ENCODE assay signal across 8 cellular contexts in the genomic region with DNA sequence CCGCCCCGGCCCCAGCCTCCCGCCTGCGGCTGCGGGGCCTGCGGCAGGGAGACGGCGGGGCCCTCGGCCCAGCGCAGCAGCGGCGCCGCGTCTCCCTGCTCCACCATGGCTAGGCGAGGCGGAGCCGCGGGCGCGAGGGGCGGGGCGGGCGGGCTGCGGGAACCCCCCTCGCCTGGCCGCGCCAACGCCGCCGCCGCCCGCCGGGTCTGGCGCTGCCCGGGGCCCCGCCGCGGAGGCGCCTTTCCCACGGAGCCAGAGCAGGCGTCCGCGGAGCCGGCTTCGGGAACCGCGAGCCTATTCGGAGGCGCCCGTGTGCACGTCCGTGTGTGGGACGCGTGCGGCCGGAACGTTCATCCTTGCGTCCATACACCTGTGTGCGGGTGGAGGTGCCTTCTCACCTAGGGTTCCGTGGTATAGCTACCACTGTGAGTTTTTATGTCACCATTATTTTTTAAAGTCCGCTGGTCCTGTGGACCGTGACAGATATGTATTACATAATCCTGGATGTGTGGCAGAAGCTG. TPM values are rescaled to one million over a fixed set of nuclear protein-coding genes. Genes with fewer than 3 reads are reported as not detected.
DNase-seq lines count a peak whose midpoint lies in the region; ATAC-seq and TF ChIP-seq lines count a peak whose summit lies in the region.

A gene with protein sequence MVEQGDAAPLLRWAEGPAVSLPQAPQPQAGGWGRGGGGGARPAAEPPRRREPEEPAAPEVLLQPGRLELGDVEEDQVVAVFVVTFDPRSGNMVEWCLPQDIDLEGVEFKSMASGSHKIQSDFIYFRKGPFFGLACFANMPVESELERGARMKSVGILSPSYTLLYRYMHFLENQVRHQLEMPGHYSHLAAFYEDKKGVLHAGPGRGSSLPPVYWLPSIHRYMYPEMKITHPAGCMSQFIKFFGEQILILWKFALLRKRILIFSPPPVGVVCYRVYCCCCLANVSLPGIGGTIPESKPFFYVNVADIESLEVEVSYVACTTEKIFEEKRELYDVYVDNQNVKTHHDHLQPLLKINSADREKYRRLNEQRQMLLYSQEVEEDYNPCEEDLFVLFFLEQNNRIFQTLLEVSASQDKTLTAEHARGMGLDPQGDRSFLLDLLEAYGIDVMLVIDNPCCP (minus strand): TSS at position 120 of the 521 bp plus-strand sequence. CDS start 13 bp downstream, at position 107.

- H3K27ac Mint-ChIP-seq in activated T-helper 1 cell treated with anti-CD3 and anti-CD28 coated beads, Interleukin-12 subunit alpha, Interleukin-12 subunit beta, Interleukin-2, Interleukin-4 antibody, amounts not matched to agents 30 ng/mL and 10 ng/mL and 1 ng/mL, durations not matched to agents 14 hours and 24 hours and 36 hours: peak within 1 kb of the TSS; percentile 61
- peak within 1 kb of the TSS; percentile 40 for H3K27ac Mint-ChIP-seq in neural crest cell (ENCODE audit: unreplicated experiment)

- H3K4me1 Mint-ChIP-seq in activated T-helper 1 cell treated with anti-CD3 and anti-CD28 coated beads, Interleukin-12 subunit alpha, Interleukin-12 subunit beta, Interleukin-2, Interleukin-4 antibody, amounts not matched to agents 30 ng/mL and 10 ng/mL and 1 ng/mL, durations not matched to agents 14 hours and 24 hours and 36 hours (ENCODE audit: low read depth): peaks cover 43% of the 10 kb centered on the region
- H3K4me1 Mint-ChIP-seq in neural crest cell: peaks cover 17% of the 10 kb centered on the region

- TF ChIP-seq CTCF in AG04449 (IDR thresholded peaks at IDR 0.05; ENCODE audit: insufficient read depth, low read length, missing control alignments) (no peak), fibroblast of villous mesenchyme (IDR thresholded peaks at IDR 0.05; ENCODE audit: insufficient read depth, low read depth, low read length) (no peak), neural crest cell (conservative IDR thresholded peaks at IDR 0.05) (no peak), suprapubic skin (IDR thresholded peaks at IDR 0.05) (no peak)

- TF ChIP-seq POLR2A in GM18526 (IDR thresholded peaks at IDR 0.05; ENCODE audit: extremely low read depth, insufficient read length) (peak; percentile 43), suprapubic skin (IDR thresholded peaks at IDR 0.05) (no peak)

- no peaks in the 10 kb centered on the region for H3K9me3 ChIP-seq in NT2/D1 (ENCODE audit: insufficient read depth, low read length)
- no peaks in the 10 kb centered on the region for H3K9me3 ChIP-seq in suprapubic skin

- H3K4me1 ChIP-seq in NT2/D1 (ENCODE audit: insufficient read depth, insufficient read length) (no peaks in the 10 kb centered on the region), suprapubic skin (peaks cover 43% of the 10 kb centered on the region)

- peak within 1 kb of the TSS; percentile 68 for H3K4me3 ChIP-seq in AG04449 (ENCODE audit: low read depth, low read length)
- H3K4me3 ChIP-seq in NT2/D1 (ENCODE audit: insufficient read length, low read depth): peak within 1 kb of the TSS; percentile 62
- peak within 1 kb of the TSS; percentile 69 for H3K4me3 ChIP-seq in fibroblast of villous mesenchyme (ENCODE audit: low read depth, low read length)
- peak within 1 kb of the TSS; percentile 93 for H3K4me3 ChIP-seq in suprapubic skin

- peak; percentile 86 for ATAC-seq in HG03045 (IDR thresholded peaks at IDR 0.05; ENCODE audit: unreplicated experiment)

- CTCF ChIA-PET in AG04449 (lab: Yijun Ruan, JAX): interaction anchor here (0.9 to 5.5 kb wide), 3 partner anchors 36 to 88 kb away, joined by 3 to 35 read pairs (median 3); a partner anchor contains a TSS

- H3K36me3 ChIP-seq in NT2/D1 (ENCODE audit: insufficient read depth, insufficient read length, low read length) (no peaks in the 10 kb centered on the region), suprapubic skin (no peaks in the 10 kb centered on the region)

- H3K36me3 Mint-ChIP-seq in activated T-helper 1 cell treated with anti-CD3 and anti-CD28 coated beads, Interleukin-12 subunit alpha, Interleukin-12 subunit beta, Interleukin-2, Interleukin-4 antibody, amounts not matched to agents 30 ng/mL and 10 ng/mL and 1 ng/mL, durations not matched to agents 14 hours and 24 hours and 36 hours (ENCODE audit: low read depth): peaks cover 18% of the 10 kb centered on the region
- H3K36me3 Mint-ChIP-seq in neural crest cell (ENCODE audit: low read depth): no peaks in the 10 kb centered on the region

- DNase-seq in AG04449 (ENCODE audit: low read depth, low spot score): no peak
- no peak for DNase-seq in NT2/D1 (ENCODE audit: low read depth, low spot score)
- peak; percentile 44 for DNase-seq in activated T-helper 1 cell treated with anti-CD3 and anti-CD28 coated beads, Interleukin-12 subunit alpha, Interleukin-12 subunit beta, Interleukin-2, Interleukin-4 antibody, amounts not matched to agents 30 ng/mL and 10 ng/mL and 1 ng/mL, durations not matched to agents 14 hours and 24 hours and 36 hours (ENCODE audit: low spot score)
- DNase-seq in fibroblast of villous mesenchyme (ENCODE audit: low read depth): peak; percentile 28
- peak; percentile 33 for DNase-seq in neural crest cell (ENCODE audit: low read depth, low spot score)
- no peak for DNase-seq in suprapubic skin (ENCODE audit: low spot score in 2 of 2)

- H3K9me3 Mint-ChIP-seq in activated T-helper 1 cell treated with anti-CD3 and anti-CD28 coated beads, Interleukin-12 subunit alpha, Interleukin-12 subunit beta, Interleukin-2, Interleukin-4 antibody, amounts not matched to agents 30 ng/mL and 10 ng/mL and 1 ng/mL, durations not matched to agents 14 hours and 24 hours and 36 hours: no peaks in the 10 kb centered on the region
- H3K9me3 Mint-ChIP-seq in neural crest cell: no peaks in the 10 kb centered on the region

- H3K27ac ChIP-seq in suprapubic skin: peak within 1 kb of the TSS; percentile 80

- H3K9ac ChIP-seq in NT2/D1 (ENCODE audit: insufficient read length, low read depth): peak within 1 kb of the TSS; percentile 66

- H3K27me3 Mint-ChIP-seq in activated T-helper 1 cell treated with anti-CD3 and anti-CD28 coated beads, Interleukin-12 subunit alpha, Interleukin-12 subunit beta, Interleukin-2, Interleukin-4 antibody, amounts not matched to agents 30 ng/mL and 10 ng/mL and 1 ng/mL, durations not matched to agents 14 hours and 24 hours and 36 hours (ENCODE audit: insufficient read depth): peaks cover 10% of the 10 kb centered on the region
- H3K27me3 Mint-ChIP-seq in neural crest cell (ENCODE audit: low read depth): peaks cover 41% of the 10 kb centered on the region

- WGBS in suprapubic skin: 0% methylated on average over 4 of the region's 62 CpGs

- intact Hi-C loops in activated T-helper 1 cell treated with anti-CD3 and anti-CD28 coated beads, Interleukin-12 subunit alpha, Interleukin-12 subunit beta, Interleukin-2, Interleukin-4 antibody, amounts not matched to agents 30 ng/mL and 10 ng/mL and 1 ng/mL, durations not matched to agents 14 hours and 24 hours and 36 hours (cut with micrococcal nuclease): loop anchor here (1.0 kb wide), 1 partner anchor 36 kb away; a partner anchor contains a TSS

- H3K27me3 ChIP-seq in NT2/D1 (ENCODE audit: insufficient read depth, insufficient read length): peaks cover 17% of the 10 kb centered on the region
- H3K27me3 ChIP-seq in suprapubic skin: no peaks in the 10 kb centered on the region

- TF ChIP-seq EP300 in suprapubic skin (IDR thresholded peaks at IDR 0.05): no peak

- peak within 1 kb of the TSS; percentile 82 for H3K4me3 Mint-ChIP-seq in activated T-helper 1 cell treated with anti-CD3 and anti-CD28 coated beads, Interleukin-12 subunit alpha, Interleukin-12 subunit beta, Interleukin-2, Interleukin-4 antibody, amounts not matched to agents 30 ng/mL and 10 ng/mL and 1 ng/mL, durations not matched to agents 14 hours and 24 hours and 36 hours
- H3K4me3 Mint-ChIP-seq in neural crest cell: peak within 1 kb of the TSS; percentile 91

- POLR2A ChIA-PET in AG04449 (lab: Yijun Ruan, JAX): no interaction called here

RNA-seq across cellular contexts. Expression of the gene that starts here (rescaled TPM):
- total RNA-seq in activated T-helper 1 cell treated with anti-CD3 and anti-CD28 coated beads, Interleukin-12 subunit alpha, Interleukin-12 subunit beta, Interleukin-2, Interleukin-4 antibody, amounts not matched to agents 30 ng/mL and 10 ng/mL and 1 ng/mL, durations not matched to agents 14 hours and 24 hours and 36 hours: 31.3 and 33.5 TPM in 2 replicates
- 4.8 and 5.6 TPM in 2 replicates for total RNA-seq in fibroblast of villous mesenchyme
- 30.7 and 33.7 TPM in 2 replicates for total RNA-seq in neural crest cell
- total RNA-seq in suprapubic skin: 10 to 100 TPM; 12.5 to 45.2 (median 17.9) TPM

Comparison
In these comparisons a context has a peak if more than half of its experiments do, and no peak if none do; other contexts are left out.
1. DNase-seq: peak in activated T-helper 1 cell treated with anti-CD3 and anti-CD28 coated beads, Interleukin-12 subunit alpha, Interleukin-12 subunit beta, Interleukin-2, Interleukin-4 antibody, amounts not matched to agents 30 ng/mL and 10 ng/mL and 1 ng/mL, durations not matched to agents 14 hours and 24 hours and 36 hours (single experiment), fibroblast of villous mesenchyme (single experiment) and neural crest cell (single experiment); none in AG04449 (single experiment), NT2/D1 (single experiment) and suprapubic skin (0 of 2).
2. Peak in every context shown above with its lines, with median percentiles within 50 percentile points of each other: H3K4me3 ChIP-seq.